In the genomic region with DNA sequence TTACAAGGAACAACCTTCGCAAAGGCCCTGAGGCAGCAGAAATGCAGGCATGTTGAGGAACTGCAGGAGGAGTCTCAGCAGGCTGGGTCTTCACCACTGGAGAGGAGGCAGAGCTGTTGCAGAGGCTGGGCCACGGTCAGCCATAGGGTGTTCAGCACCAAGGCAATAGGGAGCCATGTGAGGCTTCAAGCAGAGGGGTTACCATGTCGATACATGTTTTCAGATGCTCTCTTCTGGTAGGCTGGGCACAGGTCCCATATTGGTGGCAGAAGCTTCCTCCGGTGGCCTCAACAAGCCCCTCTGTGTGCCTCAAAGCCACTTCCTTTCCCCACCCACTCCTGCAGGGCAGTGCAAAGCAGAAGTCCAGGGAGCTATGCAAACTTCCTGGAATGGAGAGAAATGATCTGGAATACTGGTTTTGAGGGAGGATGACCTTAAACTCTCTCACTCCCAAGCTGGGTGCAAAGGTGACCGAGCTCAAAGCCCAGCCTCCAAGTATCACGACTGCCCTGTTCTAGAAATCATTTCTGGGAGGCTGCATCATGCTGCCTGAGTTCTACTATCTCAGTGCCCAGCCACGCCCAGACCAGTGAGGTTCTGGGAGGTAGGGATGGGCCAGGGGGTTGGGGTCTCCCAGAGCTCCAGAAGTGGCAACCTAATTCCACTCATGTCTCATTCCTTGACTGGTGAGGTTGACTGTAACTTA, we compare ENCODE assay signal across 21 cellular contexts. TPM values are rescaled to one million over a fixed set of nuclear protein-coding genes. Genes with fewer than 3 reads are reported as not detected.
A peak's percentile ranks its signal among the peaks of the same experiment; 100 is the strongest.
DNase-seq lines count a peak whose midpoint lies in the region; ATAC-seq, FAIRE-seq and TF ChIP-seq lines count a peak whose summit lies in the region.
"Had no signal": no experiment of that assay in that cellular context is flagged by ENCODE, and none has a peak within 500 bp of the region (broad histone marks: within the 10 kb centered on the region; RNA-seq: fewer than 3 reads in every experiment).

A gene with protein sequence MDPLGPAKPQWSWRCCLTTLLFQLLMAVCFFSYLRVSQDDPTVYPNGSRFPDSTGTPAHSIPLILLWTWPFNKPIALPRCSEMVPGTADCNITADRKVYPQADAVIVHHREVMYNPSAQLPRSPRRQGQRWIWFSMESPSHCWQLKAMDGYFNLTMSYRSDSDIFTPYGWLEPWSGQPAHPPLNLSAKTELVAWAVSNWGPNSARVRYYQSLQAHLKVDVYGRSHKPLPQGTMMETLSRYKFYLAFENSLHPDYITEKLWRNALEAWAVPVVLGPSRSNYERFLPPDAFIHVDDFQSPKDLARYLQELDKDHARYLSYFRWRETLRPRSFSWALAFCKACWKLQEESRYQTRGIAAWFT (minus strand): TSS at position 391 of the 706 bp plus-strand sequence. CDS start 7,135 bp downstream, outside the sequence.

- RAD21 ChIA-PET in HCT116 (lab: Charles Lee; ENCODE audit: low non-redundant PET in 1 of 2, low total read pairs in 2 of 2, uncharacterized antibody in 2 of 2, unreplicated experiment in 2 of 2) = no interaction called here

- H3K27ac Mint-ChIP-seq in stimulated activated effector memory CD8-positive, alpha-beta T cell treated with anti-CD3 and anti-CD28 coated beads, Interleukin-12 subunit alpha, Interleukin-12 subunit beta, amount 100 ng/mL, for 72 hours = no peak within 1 kb of the TSS
- no peak within 1 kb of the TSS for H3K27ac Mint-ChIP-seq in activated T-cell treated with anti-CD3 and anti-CD28 coated beads, Interleukin-2, amount 50 U/mL, for 72 hours
- H3K27ac Mint-ChIP-seq: activated T-helper 1 cell treated with anti-CD3 and anti-CD28 coated beads, Interleukin-12 subunit alpha, Interleukin-12 subunit beta, Interleukin-2, Interleukin-4 antibody, amounts not matched to agents 30 ng/mL and 10 ng/mL and 1 ng/mL, durations not matched to agents 14 hours and 24 hours and 36 hours had no signal

- H3K4me2 ChIP-seq in HCT116 (ENCODE audit: low read length) (peak within 1 kb of the TSS; percentile 27; the same call in 1 of the 2 replicates), HepG2 (ENCODE audit: low read depth, low read length) (peak within 1 kb of the TSS; percentile 94)
- H3K4me2 ChIP-seq: PC-9 had no signal

- H3K4me1 Mint-ChIP-seq in stimulated activated effector memory CD8-positive, alpha-beta T cell treated with anti-CD3 and anti-CD28 coated beads, Interleukin-12 subunit alpha, Interleukin-12 subunit beta, amount 100 ng/mL, for 72 hours = peaks cover 8% of the 10 kb centered on the region
- H3K4me1 Mint-ChIP-seq in activated T-cell treated with anti-CD3 and anti-CD28 coated beads, Interleukin-2, amount 50 U/mL, for 72 hours (ENCODE audit: low read depth) = peaks cover 14% of the 10 kb centered on the region

- FAIRE-seq in HepG2 (lab: Jason Lieb, UNC) = peak; percentile 90
- FAIRE-seq: D721Med had no signal

- H3K4me1 ChIP-seq in HCT116 (ENCODE audit: control insufficient read depth in 1 of 2, insufficient read depth in 2 of 2, low read length in 2 of 2) = peaks cover 9 to 18% of the 10 kb centered on the region in 2 experiments; a peak in 2 of 4 replicates
- H3K4me1 ChIP-seq in HepG2 (ENCODE audit: insufficient read depth, low read length) = peaks cover 58% of the 10 kb centered on the region
- H3K4me1 ChIP-seq: HAP-1, suprapubic skin had no signal

- H3K27me3 Mint-ChIP-seq in activated T-cell treated with anti-CD3 and anti-CD28 coated beads, Interleukin-2, amount 50 U/mL, for 72 hours (ENCODE audit: low read depth) = peaks cover 9% of the 10 kb centered on the region

- TF ChIP-seq RAD21 in HCT116 (IDR thresholded peaks at IDR 0.05; ENCODE audit: low read depth) (no peak), HepG2 (CRISPR knock-in tag; IDR thresholded peaks at IDR 0.05) (no peak)

- H3K27ac ChIP-seq in HCT116 (ENCODE audit: low read depth, low read length) = no peak within 1 kb of the TSS
- H3K27ac ChIP-seq in HepG2 (ENCODE audit: extremely low read length, insufficient read depth, low read length) = peak within 1 kb of the TSS; percentile 80
- H3K27ac ChIP-seq: esophagus muscularis mucosa, PC-9, SJCRH30, suprapubic skin had no signal

- H3K4me3 Mint-ChIP-seq in stimulated activated effector memory CD8-positive, alpha-beta T cell treated with anti-CD3 and anti-CD28 coated beads, Interleukin-12 subunit alpha, Interleukin-12 subunit beta, amount 100 ng/mL, for 72 hours = no peak within 1 kb of the TSS
- H3K4me3 Mint-ChIP-seq in activated T-cell treated with anti-CD3 and anti-CD28 coated beads, Interleukin-2, amount 50 U/mL, for 72 hours = no peak within 1 kb of the TSS
- H3K4me3 Mint-ChIP-seq: activated T-helper 1 cell treated with anti-CD3 and anti-CD28 coated beads, Interleukin-12 subunit alpha, Interleukin-12 subunit beta, Interleukin-2, Interleukin-4 antibody, amounts not matched to agents 30 ng/mL and 10 ng/mL and 1 ng/mL, durations not matched to agents 14 hours and 24 hours and 36 hours had no signal

- TF ChIP-seq CTCF in HCT116 (IDR thresholded peaks at IDR 0.05 in 2 of 3, conservative IDR thresholded peaks at IDR 0.05 in 1 of 3; ENCODE audit: borderline replicate concordance in 1 of 3, insufficient read depth in 1 of 3, low read depth in 2 of 3, low read length in 2 of 3) (no peak), HepG2 (CRISPR knock-in tag; IDR thresholded peaks at IDR 0.05) (0 out of 2 replicates have a peak, but pooled peaks have one; percentile 6)

- no peaks in the 10 kb centered on the region for H3K9me3 ChIP-seq in HCT116 (ENCODE audit: control insufficient read depth in 1 of 2, insufficient read depth in 1 of 2, low read depth in 1 of 2, low read length in 2 of 2)
- no peaks in the 10 kb centered on the region for H3K9me3 ChIP-seq in HepG2 (ENCODE audit: low read length)
- H3K9me3 ChIP-seq: esophagus muscularis mucosa, HAP-1, SJCRH30, suprapubic skin had no signal

- intact Hi-C loops in HCT116 (cut with micrococcal nuclease) (no loop called here), HepG2 (cut with micrococcal nuclease; ENCODE audit: unreplicated experiment) (no loop called here)

- H3K79me2 ChIP-seq in HCT116 (ENCODE audit: insufficient read depth, low read length) (no peaks in the 10 kb centered on the region), HepG2 (ENCODE audit: insufficient read depth, low read length) (peaks cover 13% of the 10 kb centered on the region)

- H3K9me3 Mint-ChIP-seq in stimulated activated effector memory CD8-positive, alpha-beta T cell treated with anti-CD3 and anti-CD28 coated beads, Interleukin-12 subunit alpha, Interleukin-12 subunit beta, amount 100 ng/mL, for 72 hours = no peaks in the 10 kb centered on the region
- no peaks in the 10 kb centered on the region for H3K9me3 Mint-ChIP-seq in activated T-cell treated with anti-CD3 and anti-CD28 coated beads, Interleukin-2, amount 50 U/mL, for 72 hours
- H3K9me3 Mint-ChIP-seq: activated T-helper 1 cell treated with anti-CD3 and anti-CD28 coated beads, Interleukin-12 subunit alpha, Interleukin-12 subunit beta, Interleukin-2, Interleukin-4 antibody, amounts not matched to agents 30 ng/mL and 10 ng/mL and 1 ng/mL, durations not matched to agents 14 hours and 24 hours and 36 hours had no signal

- no peak within 1 kb of the TSS for H3K9ac ChIP-seq in HCT116 (ENCODE audit: low read length)
- H3K9ac ChIP-seq in HepG2 (ENCODE audit: insufficient read depth, low read depth, low read length) = peak within 1 kb of the TSS; percentile 77

- H3K36me3 Mint-ChIP-seq in stimulated activated effector memory CD8-positive, alpha-beta T cell treated with anti-CD3 and anti-CD28 coated beads, Interleukin-12 subunit alpha, Interleukin-12 subunit beta, amount 100 ng/mL, for 72 hours = no peaks in the 10 kb centered on the region
- H3K36me3 Mint-ChIP-seq in activated T-cell treated with anti-CD3 and anti-CD28 coated beads, Interleukin-2, amount 50 U/mL, for 72 hours (ENCODE audit: insufficient read depth in 2 of 2) = no peaks in the 10 kb centered on the region

- H3K27me3 ChIP-seq in HCT116 (ENCODE audit: insufficient read depth, low read length) (no peaks in the 10 kb centered on the region), HepG2 (ENCODE audit: control insufficient read depth in 1 of 2, insufficient read depth in 2 of 2, low read length in 2 of 2) (no peaks in the 10 kb centered on the region; a peak in 1 of 5 replicates)
- H3K27me3 ChIP-seq: esophagus muscularis mucosa, SJCRH30, suprapubic skin had no signal

- no peaks in the 10 kb centered on the region for H3K9me2 ChIP-seq in HCT116 (ENCODE audit: insufficient read depth)

- no peak; the same call in 1 of the 2 replicates for ATAC-seq in HCT116
- ATAC-seq in HepG2 = peak; percentile 70
- peak; percentile 14 for ATAC-seq in stimulated activated effector memory CD8-positive, alpha-beta T cell treated with anti-CD3 and anti-CD28 coated beads, Interleukin-12 subunit alpha, Interleukin-12 subunit beta, amount 100 ng/mL, for 72 hours
- ATAC-seq in HG03571 (IDR thresholded peaks at IDR 0.05; ENCODE audit: unreplicated experiment) = no peak
- ATAC-seq in activated T-cell treated with anti-CD3 and anti-CD28 coated beads, Interleukin-2, amount 50 U/mL, for 72 hours (replicated peaks in 1 of 2) = no peak
- ATAC-seq: right cardiac atrium had no signal

- in situ Hi-C loops in HepG2 (cut with HindIII; ENCODE audit: extremely low pct_ligation_motif_present, low pct_unique_long_range_greater_than_20kb) = loop anchor here (5.0 kb wide), 1 partner anchor 53 kb away; no protein-coding TSS in a partner anchor

- POLR2A ChIA-PET in HCT116 (lab: Charles Lee) = interaction anchor here (0.9 to 4.5 kb wide), 2 partner anchors 11 kb away, joined by 3 to 28 read pairs; no protein-coding TSS in a partner anchor
- POLR2A ChIA-PET in HepG2 (lab: Yijun Ruan, JAX) = interaction anchor here (0.6 to 6.5 kb wide), 11 partner anchors 10 to 64 kb away, joined by 3 to 96 read pairs (median 4); a partner anchor contains a TSS

- no peaks in the 10 kb centered on the region for H4K20me1 ChIP-seq in HCT116 (ENCODE audit: insufficient read depth)
- H4K20me1 ChIP-seq in HepG2 (ENCODE audit: insufficient read depth, low read length) = no peaks in the 10 kb centered on the region

- H3K36me3 ChIP-seq in HCT116 (ENCODE audit: control insufficient read depth in 1 of 2, insufficient read depth in 2 of 2, low read length in 2 of 2) = no peaks in the 10 kb centered on the region
- H3K36me3 ChIP-seq in HepG2 (replicated peaks in 1 of 2; ENCODE audit: control insufficient read depth in 1 of 2, insufficient read depth in 2 of 2, low read length in 2 of 2) = no peaks in the 10 kb centered on the region; a peak in 1 of 5 replicates
- H3K36me3 ChIP-seq: esophagus muscularis mucosa, HAP-1, SJCRH30, suprapubic skin had no signal

- CTCF ChIA-PET in HCT116 (lab: Charles Lee) = interaction anchor here (0.5 to 1.4 kb wide), 3 partner anchors 10 to 152 kb away, joined by 3 read pairs; no protein-coding TSS in a partner anchor
- CTCF ChIA-PET in HepG2 (lab: Yijun Ruan, JAX; ENCODE audit: low intra/inter-chr PET ratio, low total read pairs) = no interaction called here

- WGBS in HepG2 (ENCODE audit: low lambda C conversion rate) = 26% methylated on average over 5 of the region's 7 CpGs

- TF ChIP-seq EP300 in HepG2 (IDR thresholded peaks at IDR 0.05; ENCODE audit: low read depth in 2 of 2, low read length in 2 of 2) (0 out of 4 replicates have a peak, but pooled peaks of 1 of the 2 experiments have one; percentile 55), HepG2 (CRISPR knock-in tag; IDR thresholded peaks at IDR 0.05; ENCODE audit: borderline replicate concordance) (peak; percentile 16; the same call in 1 of the 2 replicates)

- DNase-seq in HCT116 (ENCODE audit: low read depth, low spot score) (no peak), UCSD-AML1 (lab: John Stamatoyannopoulos, UW; ENCODE audit: unreplicated experiment) (peak; percentile 45), HepG2 (ENCODE audit: low spot score) (peak; percentile 59), NAMALWA (ENCODE audit: low spot score) (no peak)
- no peak for DNase-seq in stimulated activated effector memory CD8-positive, alpha-beta T cell treated with anti-CD3 and anti-CD28 coated beads, Interleukin-12 subunit alpha, Interleukin-12 subunit beta, amount 100 ng/mL, for 72 hours (ENCODE audit: low spot score in 2 of 2)
- no peak for DNase-seq in activated T-cell treated with anti-CD3 and anti-CD28 coated beads, Interleukin-2, amount 50 U/mL, for 72 hours
- DNase-seq: activated CD4-positive, alpha-beta T cell treated with anti-CD3 and anti-CD28 coated beads for 1 hour; NCI-H187 treated with DMSO at 0.1 percent for 48 hours; NCI-H2227 treated with DMSO at 0.1 percent for 48 hours; occipital lobe; PC-9; right cardiac atrium; SJCRH30; stimulated activated CD4-positive, alpha-beta T cell treated with anti-CD3 and anti-CD28 coated beads, Interleukin-15, amount 100 ng/mL, for 24 hours had no signal

- H2AFZ ChIP-seq in HCT116 (ENCODE audit: low read depth, low read length, poor library complexity, severe bottlenecking) = no peak within 1 kb of the TSS
- H2AFZ ChIP-seq in HepG2 (ENCODE audit: low read length) = no peak within 1 kb of the TSS
- H2AFZ ChIP-seq: PC-9 had no signal

- no TSS peak for BruUV-seq in HCT116 (replicated peaks; lab: Mats Ljungman, UMichigan)
- BruUV-seq in HepG2 (replicated peaks; lab: Mats Ljungman, UMichigan) = no TSS peak

- no peak for TF ChIP-seq POLR2A in HCT116 (IDR thresholded peaks at IDR 0.05; ENCODE audit: borderline replicate concordance, extremely low read depth, insufficient read depth, insufficient read length)
- TF ChIP-seq POLR2A in HepG2 (IDR thresholded peaks at IDR 0.05; ENCODE audit: insufficient read depth in 1 of 2, low read depth in 2 of 2, low read length in 2 of 2) = peak in 1 of 2 experiments; percentile 63; a peak in 2 of 4 replicates

- H3K4me3 ChIP-seq in HCT116 (replicated peaks in 1 of 2; ENCODE audit: low read depth in 1 of 2, low read length in 2 of 2) (no peak within 1 kb of the TSS), HepG2 (replicated peaks in 1 of 3; ENCODE audit: insufficient read depth in 1 of 3, low read depth in 2 of 3, low read length in 3 of 3) (peak within 1 kb of the TSS; percentile 69 to 84 (median 75))
- H3K4me3 ChIP-seq: esophagus muscularis mucosa, HAP-1, PC-9, SJCRH30, suprapubic skin had no signal

RNA-seq across cellular contexts. Expression of the gene that starts here (rescaled TPM):
- not detected for total RNA-seq in HCT116 (2021; ENCODE audit: unreplicated experiment)
- 0.22 and 0.32 TPM in 2 replicates for polyA plus RNA-seq in HCT116 (2012)
- total RNA-seq in HepG2 (2016; rRNA removed; fragmentation: Illumina TruSeq; extraction: Trizol) = 5.0 and 8.2 TPM in 2 replicates
- total RNA-seq in HepG2 (2016; cell fraction: cytosol; rRNA removed; fragmentation: Illumina TruSeq; extraction: Trizol; ENCODE audit: low read depth) = 0.97 and 1.6 TPM in 2 replicates
- 5.0 and 7.9 TPM in 2 replicates for total RNA-seq in HepG2 (2016; cell fraction: insoluble cytoplasmic fraction; rRNA removed; fragmentation: Illumina TruSeq; extraction: Trizol)
- 3.2 and 4.2 TPM in 2 replicates for total RNA-seq in HepG2 (2016; cell fraction: membrane; rRNA removed; fragmentation: Illumina TruSeq; extraction: Trizol)
- 5.8 and 8.5 TPM in 2 replicates for total RNA-seq in HepG2 (2016; cell fraction: nucleus; rRNA removed; fragmentation: Illumina TruSeq; extraction: Trizol)
- 27.7 and 53.3 TPM in 2 replicates for polyA plus RNA-seq in HepG2 (2011; rRNA removed)
- 33.1 and 34.4 TPM in 2 replicates for polyA plus RNA-seq in HepG2 (2011; cell fraction: cytosol; rRNA removed)
- polyA plus RNA-seq in HepG2 (2011; cell fraction: nucleus; rRNA removed) = 43.6 and 59.1 TPM in 2 replicates
- polyA plus RNA-seq in HepG2 (2012) = 15.4 and 18.7 TPM in 2 replicates
- polyA plus RNA-seq in HepG2 (2016; cell fraction: cytosol; fragmentation: Illumina TruSeq; extraction: Trizol; ENCODE audit: low read depth) = 0.97 and 1.0 TPM in 2 replicates
- polyA plus RNA-seq in HepG2 (2016; cell fraction: insoluble cytoplasmic fraction; fragmentation: Illumina TruSeq; extraction: Trizol; ENCODE audit: low read depth) = 5.1 and 6.0 TPM in 2 replicates
- polyA plus RNA-seq in HepG2 (2016; cell fraction: membrane; fragmentation: Illumina TruSeq; extraction: Trizol; ENCODE audit: low read depth) = 3.2 and 3.6 TPM in 2 replicates
- polyA plus RNA-seq in HepG2 (2016; cell fraction: nucleus; fragmentation: Illumina TruSeq; extraction: Trizol; ENCODE audit: insufficient read depth, low read depth) = 11.4 and 11.8 TPM in 2 replicates
- polyA minus RNA-seq in HepG2 (2011; rRNA and poly(A)+ RNA removed; ENCODE audit: low replicate concordance) = 80.4 TPM in 1 of 2 replicates, not detected in the other
- 21.4 and 25.8 TPM in 2 replicates for polyA minus RNA-seq in HepG2 (2011; cell fraction: cytosol; rRNA and poly(A)+ RNA removed)
- 22.5 and 47.7 TPM in 2 replicates for polyA minus RNA-seq in HepG2 (2011; cell fraction: nucleus; rRNA and poly(A)+ RNA removed)
- total RNA-seq in activated T-cell treated with anti-CD3 and anti-CD28 coated beads, Interleukin-2, amount 50 U/mL, for 72 hours = under 1 TPM in 1 of 2 donors, not detected in 1; 0.21 TPM
- total RNA-seq: activated T-helper 1 cell treated with anti-CD3 and anti-CD28 coated beads, Interleukin-12 subunit alpha, Interleukin-12 subunit beta, Interleukin-2, Interleukin-4 antibody, amounts not matched to agents 30 ng/mL and 10 ng/mL and 1 ng/mL, durations not matched to agents 14 hours and 24 hours and 36 hours; occipital lobe; right cardiac atrium; T-helper 2 cell treated with Interferon-gamma antibody and Interleukin-4, amounts not matched to agents 100 ng/mL and 5 ng/mL, for 36 hours had no signal
- polyA plus RNA-seq: right cardiac atrium had no signal

Comparison
In these comparisons a context has a peak if more than half of its experiments do, and no peak if none do; other contexts are left out.
1. ATAC-seq: peak in HepG2 (single experiment) and stimulated activated effector memory CD8-positive, alpha-beta T cell treated with anti-CD3 and anti-CD28 coated beads, Interleukin-12 subunit alpha, Interleukin-12 subunit beta, amount 100 ng/mL, for 72 hours (single experiment); none in HCT116 (single experiment), HG03571 (single experiment) and activated T-cell treated with anti-CD3 and anti-CD28 coated beads, Interleukin-2, amount 50 U/mL, for 72 hours (0 of 2).
2. DNase-seq: peak in UCSD-AML1 (single experiment) and HepG2 (single experiment); none in HCT116 (single experiment), stimulated activated effector memory CD8-positive, alpha-beta T cell treated with anti-CD3 and anti-CD28 coated beads, Interleukin-12 subunit alpha, Interleukin-12 subunit beta, amount 100 ng/mL, for 72 hours (0 of 2), NAMALWA (single experiment) and activated T-cell treated with anti-CD3 and anti-CD28 coated beads, Interleukin-2, amount 50 U/mL, for 72 hours (0 of 2).
3. H3K4me3 ChIP-seq: peak in HepG2 (3 of 3); none in HCT116 (0 of 2).